In genomic region chr1:63367218-63368103, GRCh38 we compare ENCODE assay signal across 8 cellular contexts. TPM values are rescaled to one million over a fixed set of nuclear protein-coding genes. Genes with fewer than 3 reads are reported as not detected.
DNase-seq lines count a peak whose midpoint lies in the region; ATAC-seq lines count a peak whose summit lies in the region.

Gene ALG6, plus strand, starts transcription at chr1:63367627. Its CDS starts 3,351 bp downstream, at chr1:63370978.

- H3K27me3 ChIP-seq in HUES6 (ENCODE audit: control insufficient read depth, insufficient read depth, low read length) = peaks cover 5% of the 10 kb centered on the region
- peaks cover 6% of the 10 kb centered on the region for H3K27me3 ChIP-seq in NT2/D1 (ENCODE audit: insufficient read depth, insufficient read length)

- DNase-seq in D341Med (ENCODE audit: low spot score) = peak; percentile 99
- peak; percentile 98 for DNase-seq in NT2/D1 (ENCODE audit: low read depth, low spot score)
- peak; percentile 77 for DNase-seq in activated CD8-positive, alpha-beta memory T cell treated with anti-CD3 and anti-CD28 coated beads, Interleukin-2, amount 50 U/mL, for 24 hours (ENCODE audit: extremely low read depth)
- DNase-seq in stimulated activated CD8-positive, alpha-beta memory T cell treated with anti-CD3 and anti-CD28 coated beads, Interleukin-15, amount 100 ng/mL, for 24 hours (ENCODE audit: low read depth) = peak; percentile 90

- peak; percentile 92 for ATAC-seq in GM21447 (IDR thresholded peaks at IDR 0.05; ENCODE audit: unreplicated experiment)

- H3K27ac ChIP-seq in HUES6 (ENCODE audit: low read depth, low read length) (peak within 1 kb of the TSS; percentile 32; the same call in 1 of the 2 replicates), mesodermal cell (ENCODE audit: low read depth, low read length, severe bottlenecking) (peak within 1 kb of the TSS; percentile 62)

- H3K36me3 ChIP-seq in HUES6 (ENCODE audit: control insufficient read depth, insufficient read depth, low read length) = peaks cover 10% of the 10 kb centered on the region
- H3K36me3 ChIP-seq in NT2/D1 (ENCODE audit: insufficient read depth, insufficient read length, low read length) = peaks cover 15% of the 10 kb centered on the region
- no peaks in the 10 kb centered on the region for H3K36me3 ChIP-seq in mesodermal cell (ENCODE audit: control insufficient read depth, insufficient read depth, low read length)

- 3 to 4% methylated on average over 48 to 68 of the region's 77 CpGs for WGBS in mesodermal cell (ENCODE audit: insufficient coverage in 2 of 2), 2 experiments

- peak within 1 kb of the TSS; percentile 85 for H3K9ac ChIP-seq in HUES6 (ENCODE audit: low read length)
- H3K9ac ChIP-seq in NT2/D1 (ENCODE audit: insufficient read length, low read depth) = peak within 1 kb of the TSS; percentile 99

- H3K9me3 ChIP-seq in HUES6 (ENCODE audit: control insufficient read depth, insufficient read depth, low read depth, low read length) (no peaks in the 10 kb centered on the region), NT2/D1 (ENCODE audit: insufficient read depth, low read length) (0 out of 2 replicates have a peak, but pooled peaks cover 5% of the 10 kb centered on the region), mesodermal cell (ENCODE audit: control insufficient read depth, low read length) (no peaks in the 10 kb centered on the region)

- H3K4me1 ChIP-seq in HUES6 (ENCODE audit: control insufficient read depth, insufficient read depth, low read length) (peaks cover 6% of the 10 kb centered on the region), NT2/D1 (ENCODE audit: insufficient read depth, insufficient read length) (peaks cover 3% of the 10 kb centered on the region), mesodermal cell (ENCODE audit: control insufficient read depth, insufficient read depth, low read length, poor library complexity, severe bottlenecking) (peaks cover 5% of the 10 kb centered on the region)

- H3K4me3 ChIP-seq in HUES6 (ENCODE audit: low read depth, low read length) (peak within 1 kb of the TSS; percentile 98), NT2/D1 (ENCODE audit: insufficient read length, low read depth) (peak within 1 kb of the TSS; percentile 96), mesodermal cell (ENCODE audit: extremely low read depth, insufficient read depth, low read length, poor library complexity, severe bottlenecking) (peak within 1 kb of the TSS; percentile 79)

- in situ Hi-C loops in endometrial microvascular endothelial cells (cut with HindIII; ENCODE audit: inconsistent ontology term, low pct_unique_long_range_greater_than_20kb, low sequenced_read_pairs) = no loop called here

RNA-seq across cellular contexts. Expression of gene ALG6, which starts in this region (rescaled TPM):
- 19.7 TPM for total RNA-seq in endometrial microvascular endothelial cells (ENCODE audit: inconsistent ontology term)
- polyA plus RNA-seq in mesodermal cell (2013, experiment 1 of 2) = 9.3 TPM
- polyA plus RNA-seq in mesodermal cell (2013, experiment 2 of 2) = 11.6 TPM

Comparison
In these comparisons a context has a peak if more than half of its experiments do, and no peak if none do; other contexts are left out.
1. Peak in every context shown above with its lines: DNase-seq, ATAC-seq, H3K4me3 ChIP-seq and H3K27ac ChIP-seq.